In genomic region chr6:11947063-11947462, GRCh38 we compare ENCODE assay signal across 20 cellular contexts.
DNase-seq lines count a peak whose midpoint lies in the region; ATAC-seq and TF ChIP-seq lines count a peak whose summit lies in the region.
"Had no signal": no experiment of that assay in that cellular context is flagged by ENCODE, and none has a peak within 500 bp of the region (broad histone marks: within the 10 kb centered on the region; RNA-seq: fewer than 3 reads in every experiment).

No MANE protein-coding gene starts in this region.

- H3K9me3 ChIP-seq in OCI-LY1 (ENCODE audit: low read length) (no peaks in the 10 kb centered on the region), endodermal cell (ENCODE audit: control insufficient read depth, low read length) (no peaks in the 10 kb centered on the region), osteoblast (ENCODE audit: low read depth, low read length) (no peaks in the 10 kb centered on the region)
- H3K9me3 ChIP-seq: Caco-2, tibial artery had no signal

- H3K79me2 ChIP-seq in OCI-LY1 (ENCODE audit: insufficient read depth, low read length) (no peaks in the 10 kb centered on the region), osteoblast (ENCODE audit: insufficient read depth, low read length) (no peaks in the 10 kb centered on the region)

- H3K9ac ChIP-seq in OCI-LY1 (ENCODE audit: low read length) (no peak overlapping the region), endodermal cell (ENCODE audit: extremely low read depth, low read length, poor library complexity, severe bottlenecking) (no peak overlapping the region)

- H3K27me3 Mint-ChIP-seq in endodermal cell (ENCODE audit: insufficient read depth), result no peaks in the 10 kb centered on the region
- H3K27me3 Mint-ChIP-seq in stimulated activated memory B cell treated with anti-CD40 and anti-IgM and Interleukin-4, amounts not matched to agents 10 μg/mL and 1 μg/mL and 100 μg/mL, for 72 hours, result no peaks in the 10 kb centered on the region

- WGBS in endodermal cell (ENCODE audit: insufficient coverage in 1 of 2, insufficient read length in 1 of 2), 2 experiments, result 73 to 83% methylated on average over 2 of the region's 2 CpGs

- no peaks in the 10 kb centered on the region for H3K9me2 ChIP-seq in OCI-LY1 (ENCODE audit: low read depth, low read length)

- H2AFZ ChIP-seq in OCI-LY1 (ENCODE audit: low read length) (no peak overlapping the region), osteoblast (ENCODE audit: low read length) (no peak overlapping the region)

- H3K4me1 Mint-ChIP-seq in endodermal cell, result no peaks in the 10 kb centered on the region
- H3K4me1 Mint-ChIP-seq in stimulated activated memory B cell treated with anti-CD40 and anti-IgM and Interleukin-4, amounts not matched to agents 10 μg/mL and 1 μg/mL and 100 μg/mL, for 72 hours, result no peaks in the 10 kb centered on the region
- H3K4me1 Mint-ChIP-seq: naive B cell had no signal

- no peaks in the 10 kb centered on the region for H3K4me1 ChIP-seq in OCI-LY1 (ENCODE audit: insufficient read depth, low read length, severe bottlenecking)
- H3K4me1 ChIP-seq in endodermal cell (ENCODE audit: control insufficient read depth, insufficient read depth, low read length), result no peaks in the 10 kb centered on the region
- H3K4me1 ChIP-seq in osteoblast (ENCODE audit: insufficient read depth, low read length), result no peaks in the 10 kb centered on the region
- H3K4me1 ChIP-seq: tibial artery had no signal

- DNase-seq in DMS53 (lab: John Stamatoyannopoulos, UW), result peak; percentile 11
- no peak for DNase-seq in DMS53 treated with DMSO at 0.1 percent for 48 hours (lab: John Stamatoyannopoulos, UW; ENCODE audit: unreplicated experiment)
- no peak for DNase-seq in endodermal cell
- no peak for DNase-seq in osteoblast (ENCODE audit: insufficient read length, low spot score, missing footprints)
- DNase-seq: activated CD4-positive, alpha-beta T cell treated with anti-CD3 and anti-CD28 coated beads, Interleukin-2, amount 50 U/mL, for 4 hours; cortex of kidney; HCEC 1CT; hippocampal formation; left ventricle myocardium superior; naive B cell; NCI-H146; NCI-H510A; right cardiac atrium; tibial artery had no signal

- H3K27ac Mint-ChIP-seq in endodermal cell, result no peak overlapping the region
- H3K27ac Mint-ChIP-seq in stimulated activated memory B cell treated with anti-CD40 and anti-IgM and Interleukin-4, amounts not matched to agents 10 μg/mL and 1 μg/mL and 100 μg/mL, for 72 hours, result no peak overlapping the region
- H3K27ac Mint-ChIP-seq: naive B cell had no signal

- no peak for ATAC-seq in stimulated activated memory B cell treated with anti-CD40 and anti-IgM and Interleukin-4, amounts not matched to agents 10 μg/mL and 1 μg/mL and 100 μg/mL, for 72 hours
- ATAC-seq in HG03460 (IDR thresholded peaks at IDR 0.05; ENCODE audit: unreplicated experiment) (no peak), HG02884 (IDR thresholded peaks at IDR 0.05; ENCODE audit: unreplicated experiment) (no peak)
- ATAC-seq: left ventricle myocardium superior, right cardiac atrium had no signal

- H3F3A ChIP-seq in OCI-LY1 (ENCODE audit: insufficient read depth, low read length), result no peaks in the 10 kb centered on the region

- no peak overlapping the region for H3K4me2 ChIP-seq in OCI-LY1 (ENCODE audit: low read length)
- H3K4me2 ChIP-seq in osteoblast (ENCODE audit: insufficient read depth, low read length), result no peak overlapping the region

- TF ChIP-seq CTCF in OCI-LY1 (IDR thresholded peaks at IDR 0.05; ENCODE audit: low read length), result peak; percentile 26; the same call in 1 of the 2 replicates
- peak; percentile 70 for TF ChIP-seq CTCF in endodermal cell (conservative IDR thresholded peaks at IDR 0.05)
- TF ChIP-seq CTCF in osteoblast (IDR thresholded peaks at IDR 0.05; ENCODE audit: extremely low read depth, low read depth, low read length), result peak; percentile 27

- H3K9me3 Mint-ChIP-seq in endodermal cell, result no peaks in the 10 kb centered on the region
- peaks cover 4% of the 10 kb centered on the region for H3K9me3 Mint-ChIP-seq in stimulated activated memory B cell treated with anti-CD40 and anti-IgM and Interleukin-4, amounts not matched to agents 10 μg/mL and 1 μg/mL and 100 μg/mL, for 72 hours

- H3K36me3 ChIP-seq in OCI-LY1 (ENCODE audit: insufficient read depth, low read length), result no peaks in the 10 kb centered on the region
- H3K36me3 ChIP-seq in endodermal cell (ENCODE audit: control insufficient read depth, insufficient read depth, low read length), result no peaks in the 10 kb centered on the region
- no peaks in the 10 kb centered on the region for H3K36me3 ChIP-seq in osteoblast (ENCODE audit: insufficient read depth, low read length)
- H3K36me3 ChIP-seq: tibial artery had no signal

- no peaks in the 10 kb centered on the region for H3K36me3 Mint-ChIP-seq in endodermal cell (ENCODE audit: low read depth)
- no peaks in the 10 kb centered on the region for H3K36me3 Mint-ChIP-seq in stimulated activated memory B cell treated with anti-CD40 and anti-IgM and Interleukin-4, amounts not matched to agents 10 μg/mL and 1 μg/mL and 100 μg/mL, for 72 hours
- H3K36me3 Mint-ChIP-seq: naive B cell had no signal

- H4K20me1 ChIP-seq in OCI-LY1 (ENCODE audit: insufficient read depth, low read length), result no peaks in the 10 kb centered on the region
- no peaks in the 10 kb centered on the region for H4K20me1 ChIP-seq in osteoblast (ENCODE audit: insufficient read depth, low read length)

- H3K27ac ChIP-seq in OCI-LY1 (ENCODE audit: low read depth, low read length, poor library complexity, severe bottlenecking) (no peak overlapping the region), endodermal cell (ENCODE audit: low read depth, low read length) (no peak overlapping the region), osteoblast (ENCODE audit: low read depth, low read length) (no peak overlapping the region)
- H3K27ac ChIP-seq: RWPE1, tibial artery had no signal

- no peak overlapping the region for H3K4me3 ChIP-seq in OCI-LY1 (ENCODE audit: low read depth, low read length, poor library complexity, severe bottlenecking)
- no peak overlapping the region for H3K4me3 ChIP-seq in endodermal cell (ENCODE audit: low read length)
- H3K4me3 ChIP-seq in osteoblast (ENCODE audit: insufficient read depth, low read length), result no peak overlapping the region
- H3K4me3 ChIP-seq: tibial artery had no signal

- no peak overlapping the region for H3K4me3 Mint-ChIP-seq in endodermal cell
- H3K4me3 Mint-ChIP-seq in stimulated activated memory B cell treated with anti-CD40 and anti-IgM and Interleukin-4, amounts not matched to agents 10 μg/mL and 1 μg/mL and 100 μg/mL, for 72 hours, result no peak overlapping the region
- H3K4me3 Mint-ChIP-seq: naive B cell had no signal

- H3K27me3 ChIP-seq in OCI-LY1 (ENCODE audit: insufficient read depth, low read length), result no peaks in the 10 kb centered on the region
- no peaks in the 10 kb centered on the region for H3K27me3 ChIP-seq in endodermal cell (ENCODE audit: control insufficient read depth, insufficient read depth, low read length, poor library complexity, severe bottlenecking)
- H3K27me3 ChIP-seq in osteoblast (ENCODE audit: insufficient read depth, low read length), result no peaks in the 10 kb centered on the region
- H3K27me3 ChIP-seq: tibial artery had no signal
